8 cellular contexts compared by ENCODE assay signal in genomic region chr22:22359465-22359864, GRCh38.
"Had no signal": no experiment of that assay in that cellular context is flagged by ENCODE, and none has a peak within 500 bp of the region (broad histone marks: within the 10 kb centered on the region; RNA-seq: fewer than 3 reads in every experiment).

No MANE protein-coding gene starts in this region.

- FAIRE-seq: G401.6, GM12878, GM12891, GM12892, GM18507, GM19239 had no signal

- ATAC-seq: GM12878 had no signal

- DNase-seq: GDM1, GF-D8 had no signal

- H3K4me3 ChIP-seq: GM12878 had no signal
